ENCODE assay signal across 25 cellular contexts in the genomic region with DNA sequence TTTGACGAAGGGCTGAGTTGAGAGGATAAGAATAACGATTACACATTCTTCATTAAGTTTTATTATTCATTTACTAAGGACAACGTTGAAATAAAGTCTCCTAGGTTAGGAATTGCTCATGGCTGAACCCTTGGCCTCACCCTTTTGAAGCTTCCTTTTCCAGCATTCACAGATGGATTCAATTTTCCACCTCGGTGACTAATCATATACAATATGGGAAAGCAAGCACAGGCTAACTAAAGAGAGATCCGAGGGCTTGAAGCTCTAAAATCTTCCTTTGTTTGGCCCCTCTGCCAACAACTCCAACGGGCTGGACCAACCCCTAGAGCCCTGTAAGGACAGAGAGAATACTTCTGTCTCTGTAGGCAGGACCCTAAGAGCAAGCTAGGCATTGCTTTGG.
DNase-seq lines count a peak whose midpoint lies in the region; ATAC-seq and TF ChIP-seq lines count a peak whose summit lies in the region.
"Had no signal": no experiment of that assay in that cellular context is flagged by ENCODE, and none has a peak within 500 bp of the region (broad histone marks: within the 10 kb centered on the region; RNA-seq: fewer than 3 reads in every experiment).

No MANE protein-coding gene starts in this region.

- no peak overlapping the region for H3K27ac Mint-ChIP-seq in CD8-positive, alpha-beta T cell
- H3K27ac Mint-ChIP-seq: activated CD4-positive, alpha-beta T cell treated with anti-CD3 and anti-CD28 coated beads, Interleukin-2, amount 10 ng/mL, durations not matched to agents 7 days and 5 days; activated naive CD4-positive, alpha-beta T cell treated with anti-CD3 and anti-CD28 coated beads, Interleukin-2, amount 10 ng/mL, durations not matched to agents 7 days and 5 days; dendritic cell treated with granulocyte-macrophage colony-stimulating factor and Interleukin-4, amounts not matched to agents 40 ng/mL and 50 ng/mL, for 4 days; neural progenitor cell; T-helper 2 cell treated with Interferon-gamma antibody and Interleukin-4, amounts not matched to agents 5 μg/mL and 100 μg/mL, for 36 hours had no signal

- no peaks in the 10 kb centered on the region for H3K4me1 Mint-ChIP-seq in CD8-positive, alpha-beta T cell (ENCODE audit: low read depth)
- H3K4me1 Mint-ChIP-seq: activated CD4-positive, alpha-beta T cell treated with anti-CD3 and anti-CD28 coated beads, Interleukin-2, amount 10 ng/mL, durations not matched to agents 7 days and 5 days; activated naive CD4-positive, alpha-beta T cell treated with anti-CD3 and anti-CD28 coated beads, Interleukin-2, amount 10 ng/mL, durations not matched to agents 7 days and 5 days; neural progenitor cell had no signal

- no peaks in the 10 kb centered on the region for H3K4me1 ChIP-seq in CD8-positive, alpha-beta T cell (ENCODE audit: insufficient read depth, low read length)
- H3K4me1 ChIP-seq: BE2C, neural progenitor cell, sigmoid colon, stomach had no signal

- H3K36me3 ChIP-seq in CD8-positive, alpha-beta T cell (ENCODE audit: insufficient read depth, low read length), result no peaks in the 10 kb centered on the region
- H3K36me3 ChIP-seq: BE2C, heart left ventricle, neural progenitor cell, sigmoid colon, stomach had no signal

- DNase-seq in NCI-H2171 treated with DMSO at 0.1 percent for 48 hours (lab: John Stamatoyannopoulos, UW) (peak; percentile 10), NCI-H2171 (lab: John Stamatoyannopoulos, UW) (no peak), RPMI7951 (ENCODE audit: low read depth) (peak; percentile 93), fibroblast of mammary gland (ENCODE audit: low read depth) (peak; percentile 91), kidney glomerular epithelial cell (lab: John Stamatoyannopoulos, UW) (no peak)
- DNase-seq in CD8-positive, alpha-beta T cell, result no peak
- DNase-seq in activated CD8-positive, alpha-beta memory T cell treated with anti-CD3 and anti-CD28 coated beads, Interleukin-2, amount 50 U/mL, for 48 hours, result no peak
- DNase-seq: 8988T; activated CD4-positive, alpha-beta T cell treated with anti-CD3 and anti-CD28 coated beads, Interleukin-2, amount 10 ng/mL, durations not matched to agents 7 days and 5 days; activated naive CD4-positive, alpha-beta T cell treated with anti-CD3 and anti-CD28 coated beads, Interleukin-2, amount 10 ng/mL, durations not matched to agents 7 days and 5 days; anterior cingulate cortex; BE2C; caudate nucleus; DMS79 treated with DMSO at 0.1 percent for 48 hours; heart left ventricle; mammary epithelial cell; NCI-H1417; NCI-H526 treated with DMSO at 0.1 percent for 48 hours; sigmoid colon; stomach had no signal

- no peak overlapping the region for H3K4me3 Mint-ChIP-seq in CD8-positive, alpha-beta T cell
- H3K4me3 Mint-ChIP-seq: activated CD4-positive, alpha-beta T cell treated with anti-CD3 and anti-CD28 coated beads, Interleukin-2, amount 10 ng/mL, durations not matched to agents 7 days and 5 days; activated naive CD4-positive, alpha-beta T cell treated with anti-CD3 and anti-CD28 coated beads, Interleukin-2, amount 10 ng/mL, durations not matched to agents 7 days and 5 days; dendritic cell treated with granulocyte-macrophage colony-stimulating factor and Interleukin-4, amounts not matched to agents 40 ng/mL and 50 ng/mL, for 4 days; neural progenitor cell; T-helper 2 cell treated with Interferon-gamma antibody and Interleukin-4, amounts not matched to agents 5 μg/mL and 100 μg/mL, for 36 hours had no signal

- no peak overlapping the region for H3K27ac ChIP-seq in CD8-positive, alpha-beta T cell (ENCODE audit: low read depth, low read length)
- H3K27ac ChIP-seq: heart left ventricle, neural progenitor cell, sigmoid colon, SK-N-MC, stomach had no signal

- CTCF ChIA-PET in CD8-positive, alpha-beta T cell (lab: Charles Lee), result no interaction called here

- H3K4me3 ChIP-seq in fibroblast of mammary gland (ENCODE audit: control insufficient read depth, low read depth, low read length), result no peak overlapping the region
- no peak overlapping the region for H3K4me3 ChIP-seq in CD8-positive, alpha-beta T cell (ENCODE audit: low read depth, low read length)
- H3K4me3 ChIP-seq: heart left ventricle, neural progenitor cell, sigmoid colon, SK-N-MC, stomach had no signal

- POLR2A ChIA-PET in CD8-positive, alpha-beta T cell (lab: Charles Lee), result no interaction called here

- no peaks in the 10 kb centered on the region for H3K9me3 ChIP-seq in CD8-positive, alpha-beta T cell (ENCODE audit: low read length)
- H3K9me3 ChIP-seq: BE2C, heart left ventricle, sigmoid colon, stomach had no signal

- intact Hi-C loops in CD8-positive, alpha-beta T cell (cut with DNase I, micrococcal nuclease), result no loop called here

- H3K27me3 Mint-ChIP-seq in CD8-positive, alpha-beta T cell (ENCODE audit: low read depth), result peaks cover 17% of the 10 kb centered on the region

- ATAC-seq in CD8-positive, alpha-beta T cell, result no peak
- no peak for ATAC-seq in GM21723 (IDR thresholded peaks at IDR 0.05; ENCODE audit: unreplicated experiment)
- ATAC-seq: heart left ventricle had no signal

- TF ChIP-seq CTCF in fibroblast of mammary gland (conservative IDR thresholded peaks at IDR 0.05; ENCODE audit: control insufficient read depth, insufficient read depth, low read depth, low read length), result no peak
- no peak for TF ChIP-seq CTCF in CD8-positive, alpha-beta T cell (IDR thresholded peaks at IDR 0.05)

- H3K27me3 ChIP-seq in CD8-positive, alpha-beta T cell (ENCODE audit: insufficient read depth, low read length), result no peaks in the 10 kb centered on the region
- H3K27me3 ChIP-seq: BE2C, sigmoid colon, stomach had no signal

- no peaks in the 10 kb centered on the region for H3K36me3 Mint-ChIP-seq in CD8-positive, alpha-beta T cell
- H3K36me3 Mint-ChIP-seq: activated naive CD4-positive, alpha-beta T cell treated with anti-CD3 and anti-CD28 coated beads, Interleukin-2, amount 10 ng/mL, durations not matched to agents 7 days and 5 days; neural progenitor cell had no signal

- H3K9me3 Mint-ChIP-seq in CD8-positive, alpha-beta T cell, result no peaks in the 10 kb centered on the region
- H3K9me3 Mint-ChIP-seq: activated CD4-positive, alpha-beta T cell treated with anti-CD3 and anti-CD28 coated beads, Interleukin-2, amount 10 ng/mL, durations not matched to agents 7 days and 5 days; activated naive CD4-positive, alpha-beta T cell treated with anti-CD3 and anti-CD28 coated beads, Interleukin-2, amount 10 ng/mL, durations not matched to agents 7 days and 5 days; dendritic cell treated with granulocyte-macrophage colony-stimulating factor and Interleukin-4, amounts not matched to agents 40 ng/mL and 50 ng/mL, for 4 days; neural progenitor cell; T-helper 2 cell treated with Interferon-gamma antibody and Interleukin-4, amounts not matched to agents 5 μg/mL and 100 μg/mL, for 36 hours had no signal

Comparison
In these comparisons a context has a peak if more than half of its experiments do, and no peak if none do; other contexts are left out.
1. DNase-seq: peak in NCI-H2171 treated with DMSO at 0.1 percent for 48 hours (single experiment), RPMI7951 (single experiment) and fibroblast of mammary gland (single experiment); none in NCI-H2171 (single experiment), CD8-positive, alpha-beta T cell (0 of 7), activated CD8-positive, alpha-beta memory T cell treated with anti-CD3 and anti-CD28 coated beads, Interleukin-2, amount 50 U/mL, for 48 hours (single experiment) and kidney glomerular epithelial cell (single experiment).